In genomic region chr21:33966324-33966949, GRCh38 we compare ENCODE assay signal across 1 cellular context.
TF ChIP-seq lines count a peak whose summit lies in the region.

No MANE protein-coding gene starts in this region.

TF ChIP-seq in GM23338, 12 proteins besides CTCF, POLR2A, EP300 and RAD21 (continued from another document):
- no peak for TF ChIP-seq REST (IDR thresholded peaks at IDR 0.05; ENCODE audit: unreplicated experiment)
- TF ChIP-seq CREB1 (CRISPR knock-in tag; IDR thresholded peaks at IDR 0.05; ENCODE audit: low read depth) = no peak
- no peak for TF ChIP-seq JUNB (IDR thresholded peaks at IDR 0.05; ENCODE audit: unreplicated experiment)
- TF ChIP-seq POLR2AphosphoS5 (IDR thresholded peaks at IDR 0.05; ENCODE audit: low read depth) = no peak
- no peak for TF ChIP-seq NANOG (IDR thresholded peaks at IDR 0.05; ENCODE audit: borderline replicate concordance)
- no peak for TF ChIP-seq EZH2 (IDR thresholded peaks at IDR 0.05; ENCODE audit: low read depth, unreplicated experiment)
- no peak for TF ChIP-seq ZNF462 (CRISPR knock-in tag; IDR thresholded peaks at IDR 0.05)
